ENCODE assay signal across 1 cellular context in the genomic region with DNA sequence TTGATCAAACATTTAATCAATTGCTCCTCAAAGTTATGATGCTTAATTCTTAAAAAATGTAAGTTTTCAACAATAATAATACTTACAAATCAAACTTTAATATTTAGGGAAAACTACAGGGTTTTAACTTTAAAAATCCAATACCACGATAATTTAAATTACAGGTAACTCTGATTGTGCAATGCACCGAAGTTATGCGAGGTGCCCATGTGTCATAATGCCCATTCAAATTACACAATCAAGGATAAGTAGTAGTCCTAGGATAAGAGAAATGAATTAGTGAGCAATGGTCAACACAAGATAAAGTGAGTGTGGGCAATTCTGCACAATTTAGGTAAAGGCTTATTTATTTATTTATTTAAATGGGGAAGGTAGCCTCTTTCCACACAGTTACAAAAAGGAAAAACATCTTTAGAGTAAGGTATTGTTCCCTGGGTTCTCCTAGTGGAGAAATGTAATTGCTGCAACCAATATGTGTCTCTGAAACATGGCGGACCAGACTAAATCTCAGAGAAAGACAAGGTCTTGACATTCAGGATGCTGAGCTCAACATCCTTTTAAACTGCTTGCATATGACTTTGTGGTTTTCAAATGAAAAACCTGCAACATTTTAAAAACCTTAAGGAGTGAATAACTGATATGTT.
TF ChIP-seq lines count a peak whose summit lies in the region.

No MANE protein-coding gene starts in this region.

TF ChIP-seq in HepG2, 621 proteins besides CTCF, POLR2A, EP300 and RAD21 (continued from another document):
- TF ChIP-seq, protein P1, sequence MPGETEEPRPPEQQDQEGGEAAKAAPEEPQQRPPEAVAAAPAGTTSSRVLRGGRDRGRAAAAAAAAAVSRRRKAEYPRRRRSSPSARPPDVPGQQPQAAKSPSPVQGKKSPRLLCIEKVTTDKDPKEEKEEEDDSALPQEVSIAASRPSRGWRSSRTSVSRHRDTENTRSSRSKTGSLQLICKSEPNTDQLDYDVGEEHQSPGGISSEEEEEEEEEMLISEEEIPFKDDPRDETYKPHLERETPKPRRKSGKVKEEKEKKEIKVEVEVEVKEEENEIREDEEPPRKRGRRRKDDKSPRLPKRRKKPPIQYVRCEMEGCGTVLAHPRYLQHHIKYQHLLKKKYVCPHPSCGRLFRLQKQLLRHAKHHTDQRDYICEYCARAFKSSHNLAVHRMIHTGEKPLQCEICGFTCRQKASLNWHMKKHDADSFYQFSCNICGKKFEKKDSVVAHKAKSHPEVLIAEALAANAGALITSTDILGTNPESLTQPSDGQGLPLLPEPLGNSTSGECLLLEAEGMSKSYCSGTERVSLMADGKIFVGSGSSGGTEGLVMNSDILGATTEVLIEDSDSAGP (CRISPR knock-in tag; IDR thresholded peaks at IDR 0.05; ENCODE audit: borderline replicate concordance): no peak
- TF ChIP-seq, protein P2, sequence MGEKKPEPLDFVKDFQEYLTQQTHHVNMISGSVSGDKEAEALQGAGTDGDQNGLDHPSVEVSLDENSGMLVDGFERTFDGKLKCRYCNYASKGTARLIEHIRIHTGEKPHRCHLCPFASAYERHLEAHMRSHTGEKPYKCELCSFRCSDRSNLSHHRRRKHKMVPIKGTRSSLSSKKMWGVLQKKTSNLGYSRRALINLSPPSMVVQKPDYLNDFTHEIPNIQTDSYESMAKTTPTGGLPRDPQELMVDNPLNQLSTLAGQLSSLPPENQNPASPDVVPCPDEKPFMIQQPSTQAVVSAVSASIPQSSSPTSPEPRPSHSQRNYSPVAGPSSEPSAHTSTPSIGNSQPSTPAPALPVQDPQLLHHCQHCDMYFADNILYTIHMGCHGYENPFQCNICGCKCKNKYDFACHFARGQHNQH (CRISPR knock-in tag; IDR thresholded peaks at IDR 0.05): no peak
TF ChIP-seq in HepG2: peak in this region for 1.
